In the genomic region with DNA sequence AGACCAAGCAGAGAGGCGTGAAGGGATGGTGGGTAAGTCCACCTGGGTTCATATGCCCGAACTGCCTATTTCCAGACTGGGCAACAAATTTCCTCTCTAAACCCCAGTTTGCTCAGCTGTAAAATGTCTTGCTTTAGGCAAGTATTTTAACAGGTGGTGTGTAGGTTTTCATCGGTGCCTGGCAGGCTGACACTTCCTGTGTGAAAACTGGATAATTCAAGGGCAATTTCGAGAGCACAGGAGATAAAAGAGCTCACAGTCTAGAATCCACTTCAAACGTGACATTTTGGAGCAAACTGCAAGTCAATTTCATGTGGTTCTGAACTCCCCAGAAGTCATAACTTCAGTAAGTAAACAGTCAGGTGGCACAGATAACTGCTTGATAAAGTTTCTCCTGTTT, we compare ENCODE assay signal across 14 cellular contexts.
DNase-seq lines count a peak whose midpoint lies in the region; ATAC-seq and TF ChIP-seq lines count a peak whose summit lies in the region.
"Had no signal": no experiment of that assay in that cellular context is flagged by ENCODE, and none has a peak within 500 bp of the region (broad histone marks: within the 10 kb centered on the region; RNA-seq: fewer than 3 reads in every experiment).

No MANE protein-coding gene starts in this region.

- no peaks in the 10 kb centered on the region for H3K27me3 ChIP-seq in uterus
- H3K27me3 ChIP-seq: neutrophil had no signal

- ATAC-seq in memory B cell (ENCODE audit: low read depth) (peak; percentile 7), HG02884 (IDR thresholded peaks at IDR 0.05; ENCODE audit: unreplicated experiment) (no peak)
- ATAC-seq: A549, HCT116 had no signal

- TF ChIP-seq POLR2A in GM19099 (IDR thresholded peaks at IDR 0.05; ENCODE audit: extremely low read depth, insufficient read length, low read depth) (peak; percentile 41), uterus (IDR thresholded peaks at IDR 0.05) (no peak)

- H3K27ac Mint-ChIP-seq in activated CD4-positive, alpha-beta memory T cell treated with anti-CD3 and anti-CD28 coated beads, Interleukin-2, amount 10 ng/mL, durations not matched to agents 7 days and 5 days: peak overlapping the region; percentile 46
- H3K27ac Mint-ChIP-seq in memory B cell: no peak overlapping the region

- H3K36me3 Mint-ChIP-seq in activated CD4-positive, alpha-beta memory T cell treated with anti-CD3 and anti-CD28 coated beads, Interleukin-2, amount 10 ng/mL, durations not matched to agents 7 days and 5 days (ENCODE audit: low read depth): peaks cover 97% of the 10 kb centered on the region
- peaks cover 2% of the 10 kb centered on the region for H3K36me3 Mint-ChIP-seq in memory B cell

- H3K27me3 Mint-ChIP-seq in activated CD4-positive, alpha-beta memory T cell treated with anti-CD3 and anti-CD28 coated beads, Interleukin-2, amount 10 ng/mL, durations not matched to agents 7 days and 5 days: no peaks in the 10 kb centered on the region
- H3K27me3 Mint-ChIP-seq in memory B cell: peaks cover 16% of the 10 kb centered on the region

- no peak overlapping the region for H3K4me3 ChIP-seq in uterus
- H3K4me3 ChIP-seq: A549 had no signal

- H3K9me3 Mint-ChIP-seq in activated CD4-positive, alpha-beta memory T cell treated with anti-CD3 and anti-CD28 coated beads, Interleukin-2, amount 10 ng/mL, durations not matched to agents 7 days and 5 days: peaks cover 17% of the 10 kb centered on the region
- H3K9me3 Mint-ChIP-seq in memory B cell: no peaks in the 10 kb centered on the region

- intact Hi-C loops in uterus (cut with DNase I; ENCODE audit: low total_unique reads): no loop called here

- no peak overlapping the region for H3K27ac ChIP-seq in uterus
- H3K27ac ChIP-seq: A549, neutrophil had no signal

- H3K4me1 Mint-ChIP-seq in activated CD4-positive, alpha-beta memory T cell treated with anti-CD3 and anti-CD28 coated beads, Interleukin-2, amount 10 ng/mL, durations not matched to agents 7 days and 5 days: peaks cover 52% of the 10 kb centered on the region
- H3K4me1 Mint-ChIP-seq in memory B cell: peaks cover 48% of the 10 kb centered on the region

- no peak overlapping the region for H3K4me3 Mint-ChIP-seq in activated CD4-positive, alpha-beta memory T cell treated with anti-CD3 and anti-CD28 coated beads, Interleukin-2, amount 10 ng/mL, durations not matched to agents 7 days and 5 days
- no peak overlapping the region for H3K4me3 Mint-ChIP-seq in memory B cell

- POLR2A ChIA-PET in activated CD4-positive, alpha-beta memory T cell treated with anti-CD3 and anti-CD28 coated beads, Interleukin-2, amount 10 ng/mL, durations not matched to agents 7 days and 5 days (lab: Charles Lee): no interaction called here

- H3K4me1 ChIP-seq in uterus: peaks cover 0 to 13% of the 10 kb centered on the region in 2 donors
- H3K4me1 ChIP-seq: A549 had no signal

- no peaks in the 10 kb centered on the region for H3K9me3 ChIP-seq in uterus
- H3K9me3 ChIP-seq: neutrophil had no signal

- peak; percentile 28 for DNase-seq in NCI-H748 (lab: John Stamatoyannopoulos, UW; ENCODE audit: unreplicated experiment)
- DNase-seq in NCI-H748 treated with DMSO at 0.1 percent for 48 hours (lab: John Stamatoyannopoulos, UW): no peak
- DNase-seq in activated CD4-positive, alpha-beta memory T cell treated with anti-CD3 and anti-CD28 coated beads, Interleukin-2, amount 10 ng/mL, durations not matched to agents 7 days and 5 days: no peak
- no peak for DNase-seq in memory B cell (ENCODE audit: low spot score in 2 of 2)
- no peak for DNase-seq in uterus
- DNase-seq in MV-4-11 (lab: John Stamatoyannopoulos, UW): no peak
- DNase-seq: DMS79 treated with DMSO at 0.1 percent for 48 hours, NCI-H1417 treated with DMSO at 0.1 percent for 48 hours, small intestine had no signal

- CTCF ChIA-PET in activated CD4-positive, alpha-beta memory T cell treated with anti-CD3 and anti-CD28 coated beads, Interleukin-2, amount 10 ng/mL, durations not matched to agents 7 days and 5 days (lab: Charles Lee): no interaction called here

- no peak for TF ChIP-seq CTCF in uterus (IDR thresholded peaks at IDR 0.05)

- no peaks in the 10 kb centered on the region for H3K36me3 ChIP-seq in uterus
- H3K36me3 ChIP-seq: neutrophil had no signal
